17 cellular contexts compared by ENCODE assay signal in the genomic region with DNA sequence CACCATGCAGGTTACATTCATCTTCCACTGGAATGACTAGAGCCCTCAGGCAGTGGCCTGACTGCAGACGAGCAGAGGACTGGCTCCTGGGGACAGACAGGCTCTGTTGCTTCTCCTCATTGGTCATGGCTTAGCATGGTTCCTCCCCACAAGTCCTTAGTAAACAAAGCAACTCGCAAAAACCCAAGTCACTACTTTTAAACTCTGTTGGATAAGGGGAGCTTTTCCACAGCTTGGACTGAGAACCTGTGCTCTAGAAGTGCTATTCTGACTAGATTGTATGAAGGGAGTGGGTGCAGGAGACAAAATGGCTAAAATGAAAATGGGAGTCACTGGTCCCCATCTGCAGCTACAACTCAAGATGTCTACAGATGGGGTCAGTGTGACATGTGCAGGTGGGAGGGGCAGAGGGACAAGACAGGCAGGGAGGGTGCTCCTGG. TPM values are rescaled to one million over a fixed set of nuclear protein-coding genes. Genes with fewer than 3 reads are reported as not detected.
"Had no signal": no experiment of that assay in that cellular context is flagged by ENCODE, and none has a peak within 500 bp of the region (broad histone marks: within the 10 kb centered on the region; RNA-seq: fewer than 3 reads in every experiment).

No MANE protein-coding gene starts in this region.

RNA-seq across cellular contexts. Expression of gene SPDYC, which starts 4.6 kb away (rescaled TPM):
- total RNA-seq: bronchial epithelial cell; colonic mucosa; dermis microvascular lymphatic vessel endothelial cell; left lung; lower lobe of right lung; mesenteric fat pad; mucosa of descending colon; myocyte; natural killer cell treated with Interleukin-12 subunit alpha and Interleukin-12 subunit beta and Interleukin-15 and Interleukin-18, amount 100 ng/mL, for 72 hours; omental fat pad; pulmonary artery endothelial cell; right atrium auricular region; spleen; T-helper 1 cell treated with Interleukin-12 subunit alpha and Interleukin-12 subunit beta and Interleukin-4 antibody, amounts not matched to agents 30 ng/mL and 1 ng/mL, for 36 hours; temporal lobe; tibial nerve had no signal
- polyA plus RNA-seq: adipose tissue had no signal
